In the genomic region with DNA sequence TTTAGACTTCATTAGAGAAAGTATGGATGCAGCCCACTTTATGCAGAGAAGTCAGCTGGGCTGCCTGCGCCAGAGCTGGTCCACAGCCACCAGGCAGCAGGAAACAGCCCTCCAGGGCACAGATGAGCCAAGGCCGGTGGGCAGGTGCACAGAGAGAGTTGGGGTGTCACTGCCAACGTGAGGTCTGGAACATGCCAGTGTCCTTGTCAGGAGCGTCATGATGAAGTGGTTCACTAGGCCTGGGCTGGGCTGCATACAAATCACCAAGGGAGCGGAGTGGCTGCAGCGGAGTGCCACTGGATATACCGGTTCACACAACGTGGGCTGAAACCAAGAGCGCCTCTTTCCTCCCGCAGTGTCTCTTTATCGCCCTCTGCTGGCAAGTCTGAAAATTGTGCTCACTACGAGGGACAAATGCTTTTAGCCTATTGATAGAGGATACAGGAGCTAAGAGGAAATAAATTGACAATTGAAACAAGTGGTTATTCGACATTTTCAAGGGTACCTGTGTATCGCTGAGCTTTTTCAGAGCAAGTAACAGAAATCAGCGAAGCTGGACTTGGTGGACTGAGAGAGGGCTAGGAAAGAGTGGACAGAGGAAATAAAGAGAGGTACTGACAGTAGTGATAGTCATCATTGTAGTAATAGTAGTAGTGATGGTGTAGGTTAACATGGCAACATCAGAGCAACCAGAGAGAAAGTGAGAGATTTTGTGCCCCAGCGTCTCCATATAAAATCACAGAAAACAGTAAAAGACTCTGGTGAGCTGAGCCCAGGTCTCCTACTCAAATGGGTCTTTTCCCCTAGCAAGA, we compare ENCODE assay signal across 1 cellular context.
TF ChIP-seq lines count a peak whose summit lies in the region.

No MANE protein-coding gene starts in this region.

TF ChIP-seq in WTC11, 78 proteins besides CTCF, POLR2A, EP300 and RAD21 (continued from another document):
- TF ChIP-seq SP1 (CRISPR knock-in tag; conservative IDR thresholded peaks at IDR 0.05) = no peak
- no peak for TF ChIP-seq ZBTB21 (CRISPR knock-in tag; IDR thresholded peaks at IDR 0.05; ENCODE audit: borderline replicate concordance)
